1 cellular context compared by ENCODE assay signal in genomic region chr6:50978631-50979030, GRCh38.
TF ChIP-seq lines count a peak whose summit lies in the region.

No MANE protein-coding gene starts in this region.

TF ChIP-seq in GM12878, 131 proteins besides CTCF, POLR2A, EP300 and RAD21 (continued from another document):
- TF ChIP-seq REST (IDR thresholded peaks at IDR 0.05; ENCODE audit: low read depth, low read length) (no peak), ETV6 (conservative IDR thresholded peaks at IDR 0.05 in 1 of 2, IDR thresholded peaks at IDR 0.05 in 1 of 2; ENCODE audit: borderline replicate concordance in 1 of 2, low read depth in 1 of 2) (no peak), SMC3 (IDR thresholded peaks at IDR 0.05; ENCODE audit: borderline replicate concordance, low read length) (no peak), TCF7 (IDR thresholded peaks at IDR 0.05; ENCODE audit: borderline replicate concordance) (no peak), STAT1 (conservative IDR thresholded peaks at IDR 0.05) (no peak), ZNF24 (IDR thresholded peaks at IDR 0.05) (no peak), PAX8 (IDR thresholded peaks at IDR 0.05) (no peak), SMAD5 (IDR thresholded peaks at IDR 0.05; ENCODE audit: low read depth) (no peak), BRCA1 (IDR thresholded peaks at IDR 0.05; ENCODE audit: low read depth, low read length) (no peak), NFXL1 (IDR thresholded peaks at IDR 0.05; ENCODE audit: borderline replicate concordance) (no peak), CBX5 (IDR thresholded peaks at IDR 0.05; ENCODE audit: low read depth) (no peak), CUX1 (IDR thresholded peaks at IDR 0.05; ENCODE audit: insufficient replicate concordance, low read depth, low read length) (no peak), JUND (IDR thresholded peaks at IDR 0.05; ENCODE audit: low read depth, low read length) (no peak)
